8 cellular contexts compared by ENCODE assay signal in the genomic region with DNA sequence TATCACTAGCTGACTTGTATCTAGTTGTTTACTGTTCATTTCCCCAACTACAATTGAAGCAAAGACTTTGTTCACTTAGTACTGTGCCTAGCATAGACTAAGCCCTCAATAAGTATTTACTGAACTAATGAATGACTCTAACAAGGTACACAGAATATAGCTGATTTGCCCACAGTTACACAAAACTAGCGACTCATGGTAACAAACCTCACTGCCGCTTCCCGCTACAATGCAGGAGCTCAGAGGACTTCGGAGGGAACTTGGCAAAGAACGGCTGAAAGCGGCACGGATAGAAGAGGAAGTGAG. TPM values are rescaled to one million over a fixed set of nuclear protein-coding genes. Genes with fewer than 3 reads are reported as not detected.
DNase-seq lines count a peak whose midpoint lies in the region; ATAC-seq, FAIRE-seq and TF ChIP-seq lines count a peak whose summit lies in the region.

No MANE protein-coding gene starts in this region.

- H3K4me1 ChIP-seq in NT2/D1 (ENCODE audit: insufficient read depth, insufficient read length): no peaks in the 10 kb centered on the region

- peak; percentile 56 for DNase-seq in GM13976 (ENCODE audit: low spot score)
- no peak for DNase-seq in NT2/D1 (ENCODE audit: low read depth, low spot score)
- DNase-seq in dedifferentiated amniotic fluid mesenchymal stem cell (ENCODE audit: extremely low spot score): peak; percentile 28
- no peak for DNase-seq in naive B cell
- DNase-seq in urothelium cell line (ENCODE audit: low spot score): no peak
- DNase-seq in hepatic stellate cell (ENCODE audit: low spot score): no peak
- no peak for DNase-seq in sciatic nerve (ENCODE audit: low spot score)

- H3K27ac Mint-ChIP-seq in naive B cell: peak overlapping the region; percentile 99 to 100 (median 100)

- FAIRE-seq in urothelium cell line (lab: Jason Lieb, UNC): no peak

- no peaks in the 10 kb centered on the region for H3K27me3 ChIP-seq in NT2/D1 (ENCODE audit: insufficient read depth, insufficient read length)

- peaks cover 0 to 7% of the 10 kb centered on the region in 2 donors for H3K36me3 Mint-ChIP-seq in naive B cell

- intact Hi-C loops in sciatic nerve (cut with DNase I): no loop called here

- peak overlapping the region; percentile 82 to 98 (median 96) for H3K4me3 Mint-ChIP-seq in naive B cell

- H3K9me3 ChIP-seq in NT2/D1 (ENCODE audit: insufficient read depth, low read length): no peaks in the 10 kb centered on the region

- H3K27me3 Mint-ChIP-seq in naive B cell: peaks cover 0 to 12% (median 0%) of the 10 kb centered on the region in 3 donors

- peak overlapping the region; percentile 100 for H3K4me3 ChIP-seq in NT2/D1 (ENCODE audit: insufficient read length, low read depth)

- H3K9me3 Mint-ChIP-seq in naive B cell: no peaks in the 10 kb centered on the region

- ATAC-seq in naive B cell (ENCODE audit: low read depth in 2 of 2): no peak
- no peak for ATAC-seq in GM21423 (IDR thresholded peaks at IDR 0.05; ENCODE audit: unreplicated experiment)
- no peak for ATAC-seq in sciatic nerve

- in situ Hi-C loops in GM13976 (cut with MboI; ENCODE audit: low sequenced_read_pairs, unreplicated experiment): no loop called here

- peaks cover 22 to 45% (median 31%) of the 10 kb centered on the region in 3 donors for H3K4me1 Mint-ChIP-seq in naive B cell

- H3K36me3 ChIP-seq in NT2/D1 (ENCODE audit: insufficient read depth, insufficient read length, low read length): peaks cover 40% of the 10 kb centered on the region

- H3K9ac ChIP-seq in NT2/D1 (ENCODE audit: insufficient read length, low read depth): peak overlapping the region; percentile 100

- TF ChIP-seq CTCF in GM13976 (IDR thresholded peaks at IDR 0.05; ENCODE audit: borderline replicate concordance, control extremely low read depth, extremely low read depth, insufficient read depth, missing control alignments): no peak

RNA-seq across cellular contexts. Expression of gene EFTUD2, which starts 0.5 kb away (rescaled TPM):
- 10 to 100 TPM; 45.4 to 92.7 (median 66.5) TPM for polyA plus RNA-seq in naive B cell (ENCODE audit: low read depth in 6 of 6)
- total RNA-seq in sciatic nerve: 75.2 TPM

RNA-seq across cellular contexts. Expression of gene GFAP, which starts 16.6 kb away (rescaled TPM):
- under 1 TPM in 5 of 6 donors, not detected in 1; 0.30 to 0.83 (median 0.66) TPM for polyA plus RNA-seq in naive B cell (ENCODE audit: low read depth in 6 of 6)
- 9.2 TPM for total RNA-seq in sciatic nerve

RNA-seq across cellular contexts. Expression of gene KIF18B, which starts 48.9 kb away (rescaled TPM):
- not detected for polyA plus RNA-seq in naive B cell (ENCODE audit: low read depth in 6 of 6)
- total RNA-seq in sciatic nerve: 0.40 TPM

RNA-seq across cellular contexts. Expression of gene HIGD1B, which starts 51.0 kb away (rescaled TPM):
- not detected for polyA plus RNA-seq in naive B cell (ENCODE audit: low read depth in 6 of 6)
- 5.8 TPM for total RNA-seq in sciatic nerve

Comparison
In these comparisons a context has a peak if more than half of its experiments do, and no peak if none do; other contexts are left out.
1. DNase-seq: peak in GM13976 (single experiment) and dedifferentiated amniotic fluid mesenchymal stem cell (single experiment); none in NT2/D1 (single experiment), naive B cell (single experiment), urothelium cell line (single experiment), hepatic stellate cell (single experiment) and sciatic nerve (single experiment).